Comparison of ENCODE assay signal across 33 cellular contexts in the genomic region with DNA sequence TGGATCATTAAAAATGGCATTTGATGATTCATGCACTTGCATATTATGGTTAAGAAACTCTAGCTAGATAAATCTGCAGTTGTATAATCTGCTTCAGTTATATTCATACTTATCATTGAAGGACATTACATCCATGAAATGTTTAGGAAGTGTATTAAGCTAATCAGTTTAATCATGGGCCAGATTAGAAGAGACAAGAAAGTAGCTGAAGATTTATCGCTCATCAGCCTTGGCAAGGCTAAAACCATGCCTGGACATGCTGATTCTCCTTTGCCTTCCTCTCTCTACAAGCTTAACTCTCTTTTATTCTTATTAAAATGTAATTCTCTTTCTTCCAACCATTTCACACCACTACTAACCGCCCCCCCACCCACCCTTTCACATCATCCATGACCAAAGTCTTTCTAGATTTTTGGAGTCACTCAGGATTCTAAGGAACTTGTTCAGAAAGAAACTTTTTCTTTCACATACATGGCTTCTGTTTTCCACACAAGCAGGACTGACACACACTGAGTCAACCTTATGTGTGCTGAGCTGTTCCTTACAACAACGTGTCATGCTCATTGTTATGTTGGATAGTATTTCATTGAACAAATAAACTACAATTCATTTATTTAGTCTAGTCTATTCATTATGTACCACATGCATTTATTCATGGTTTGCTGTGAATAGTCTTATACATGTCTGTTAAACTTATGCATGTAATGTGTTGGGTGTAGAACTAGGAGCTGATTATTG.
"Had no signal": no experiment of that assay in that cellular context is flagged by ENCODE, and none has a peak within 500 bp of the region (broad histone marks: within the 10 kb centered on the region; RNA-seq: fewer than 3 reads in every experiment).

No MANE protein-coding gene starts in this region.

- FAIRE-seq: frontal cortex, islet of Langerhans, small intestine had no signal

- H3K36me3 Mint-ChIP-seq: activated naive CD8-positive, alpha-beta T cell treated with anti-CD3 and anti-CD28 coated beads, Interleukin-2, amount 10 ng/mL, durations not matched to agents 7 days and 5 days; brain; naive B cell; stimulated activated naive B cell treated with anti-CD40 and anti-IgM and Interleukin-4, amounts not matched to agents 10 μg/mL and 1 μg/mL and 100 μg/mL, for 72 hours had no signal

- DNase-seq: activated B cell treated with CpG ODN at 0.5 μM for 24 hours; activated CD4-positive, alpha-beta T cell treated with anti-CD3 and anti-CD28 coated beads for 36 hours; activated CD8-positive, alpha-beta memory T cell treated with anti-CD3 and anti-CD28 coated beads, Interleukin-2, amount 50 U/mL, for 4 hours; activated effector memory CD4-positive, alpha-beta T cell treated with anti-CD3 and anti-CD28 coated beads, Interleukin-2, amount 50 U/mL, for 16 hours; activated naive CD4-positive, alpha-beta T cell treated with anti-CD3 and anti-CD28 coated beads for 36 hours; activated naive CD8-positive, alpha-beta T cell treated with anti-CD3 and anti-CD28 coated beads, Interleukin-2, amount 10 ng/mL, durations not matched to agents 7 days and 5 days; activated T-cell treated with anti-CD3 and anti-CD28 coated beads, Interleukin-2, amount 50 U/mL, for 1 hour; caudate nucleus; cortex of kidney; effector memory CD8-positive, alpha-beta T cell; left cardiac atrium; left ventricle myocardium superior; naive B cell; nephron progenitor cell; ovary; retina; sigmoid colon; small intestine; stimulated activated CD4-positive, alpha-beta T cell treated with anti-CD3 and anti-CD28 coated beads, Interleukin-1b, Interleukin-23, amount 100 ng/mL, for 48 hours; stimulated activated naive B cell treated with anti-CD40 and anti-IgM and Interleukin-4, amounts not matched to agents 10 μg/mL and 1 μg/mL and 100 μg/mL, for 72 hours; stomach; T-helper 1 cell; tibial artery had no signal

- H3K4me3 ChIP-seq: ascending aorta, esophagus muscularis mucosa, ovary, sigmoid colon, stomach, suprapubic skin, tibial artery had no signal

- H3K36me3 ChIP-seq: ascending aorta, esophagus muscularis mucosa, neutrophil, ovary, sigmoid colon, stomach, suprapubic skin, tibial artery had no signal

- H3K4me1 ChIP-seq: ascending aorta, esophagus muscularis mucosa, sigmoid colon, stomach, suprapubic skin, tibial artery had no signal

- H3K27ac ChIP-seq: ascending aorta, esophagus muscularis mucosa, neutrophil, ovary, sigmoid colon, stomach, suprapubic skin, tibial artery had no signal

- ATAC-seq: activated CD4-positive, alpha-beta T cell treated with anti-CD3 and anti-CD28 coated beads for 36 hours; effector memory CD8-positive, alpha-beta T cell; left cardiac atrium; left ventricle myocardium superior; stimulated activated naive B cell treated with anti-CD40 and anti-IgM and Interleukin-4, amounts not matched to agents 10 μg/mL and 1 μg/mL and 100 μg/mL, for 72 hours had no signal

- H3K27me3 Mint-ChIP-seq: activated B cell treated with CpG ODN at 0.5 μM for 24 hours; activated CD4-positive, alpha-beta T cell treated with anti-CD3 and anti-CD28 coated beads for 36 hours; activated naive CD8-positive, alpha-beta T cell treated with anti-CD3 and anti-CD28 coated beads, Interleukin-2, amount 10 ng/mL, durations not matched to agents 7 days and 5 days; effector memory CD8-positive, alpha-beta T cell; naive B cell; progenitor cell of endocrine pancreas; stimulated activated naive B cell treated with anti-CD40 and anti-IgM and Interleukin-4, amounts not matched to agents 10 μg/mL and 1 μg/mL and 100 μg/mL, for 72 hours had no signal

- H3K9me3 Mint-ChIP-seq: activated naive CD8-positive, alpha-beta T cell treated with anti-CD3 and anti-CD28 coated beads, Interleukin-2, amount 10 ng/mL, durations not matched to agents 7 days and 5 days; activated T-helper 1 cell treated with anti-CD3 and anti-CD28 coated beads, Interleukin-12 subunit alpha, Interleukin-12 subunit beta, Interleukin-2, Interleukin-4 antibody, amounts not matched to agents 30 ng/mL and 10 ng/mL and 1 ng/mL, durations not matched to agents 14 hours and 24 hours and 36 hours; effector memory CD8-positive, alpha-beta T cell; T-helper 2 cell treated with Interferon-gamma antibody and Interleukin-4, amounts not matched to agents 5 μg/mL and 100 μg/mL, for 36 hours had no signal

- H3K4me1 Mint-ChIP-seq: activated B cell treated with CpG ODN at 0.5 μM for 24 hours; activated CD4-positive, alpha-beta T cell treated with anti-CD3 and anti-CD28 coated beads for 36 hours; activated naive CD8-positive, alpha-beta T cell treated with anti-CD3 and anti-CD28 coated beads, Interleukin-2, amount 10 ng/mL, durations not matched to agents 7 days and 5 days; brain; naive B cell; nephron progenitor cell; stimulated activated naive B cell treated with anti-CD40 and anti-IgM and Interleukin-4, amounts not matched to agents 10 μg/mL and 1 μg/mL and 100 μg/mL, for 72 hours had no signal

- H3K27me3 ChIP-seq: ascending aorta, esophagus muscularis mucosa, neutrophil, ovary, sigmoid colon, stomach, suprapubic skin, tibial artery had no signal

- H3K9me3 ChIP-seq: ascending aorta, esophagus muscularis mucosa, neutrophil, ovary, sigmoid colon, stomach, suprapubic skin, tibial artery had no signal

- H3K4me3 Mint-ChIP-seq: activated B cell treated with CpG ODN at 0.5 μM for 24 hours; activated CD4-positive, alpha-beta T cell treated with anti-CD3 and anti-CD28 coated beads for 36 hours; activated naive CD4-positive, alpha-beta T cell treated with anti-CD3 and anti-CD28 coated beads for 36 hours; activated naive CD8-positive, alpha-beta T cell treated with anti-CD3 and anti-CD28 coated beads, Interleukin-2, amount 10 ng/mL, durations not matched to agents 7 days and 5 days; activated T-helper 1 cell treated with anti-CD3 and anti-CD28 coated beads, Interleukin-12 subunit alpha, Interleukin-12 subunit beta, Interleukin-2, Interleukin-4 antibody, amounts not matched to agents 30 ng/mL and 10 ng/mL and 1 ng/mL, durations not matched to agents 14 hours and 24 hours and 36 hours; brain; effector memory CD8-positive, alpha-beta T cell; naive B cell; nephron progenitor cell; stimulated activated naive B cell treated with anti-CD40 and anti-IgM and Interleukin-4, amounts not matched to agents 10 μg/mL and 1 μg/mL and 100 μg/mL, for 72 hours; T-helper 2 cell treated with Interferon-gamma antibody and Interleukin-4, amounts not matched to agents 5 μg/mL and 100 μg/mL, for 36 hours had no signal

- H3K27ac Mint-ChIP-seq: activated B cell treated with CpG ODN at 0.5 μM for 24 hours; activated CD4-positive, alpha-beta T cell treated with anti-CD3 and anti-CD28 coated beads for 36 hours; activated naive CD4-positive, alpha-beta T cell treated with anti-CD3 and anti-CD28 coated beads for 36 hours; activated naive CD8-positive, alpha-beta T cell treated with anti-CD3 and anti-CD28 coated beads, Interleukin-2, amount 10 ng/mL, durations not matched to agents 7 days and 5 days; activated T-helper 1 cell treated with anti-CD3 and anti-CD28 coated beads, Interleukin-12 subunit alpha, Interleukin-12 subunit beta, Interleukin-2, Interleukin-4 antibody, amounts not matched to agents 30 ng/mL and 10 ng/mL and 1 ng/mL, durations not matched to agents 14 hours and 24 hours and 36 hours; brain; effector memory CD8-positive, alpha-beta T cell; naive B cell; nephron progenitor cell; progenitor cell of endocrine pancreas; stimulated activated naive B cell treated with anti-CD40 and anti-IgM and Interleukin-4, amounts not matched to agents 10 μg/mL and 1 μg/mL and 100 μg/mL, for 72 hours; T-helper 2 cell treated with Interferon-gamma antibody and Interleukin-4, amounts not matched to agents 5 μg/mL and 100 μg/mL, for 36 hours had no signal
